In genomic region chr15:39788108-39788507, GRCh38 we compare ENCODE assay signal across 14 cellular contexts. TPM values are rescaled to one million over a fixed set of nuclear protein-coding genes. Genes with fewer than 3 reads are reported as not detected.
A peak's percentile ranks its signal among the peaks of the same experiment; 100 is the strongest.
DNase-seq lines count a peak whose midpoint lies in the region; ATAC-seq and TF ChIP-seq lines count a peak whose summit lies in the region.
"Had no signal": no experiment of that assay in that cellular context is flagged by ENCODE, and none has a peak within 500 bp of the region (broad histone marks: within the 10 kb centered on the region; RNA-seq: fewer than 3 reads in every experiment).

No MANE protein-coding gene starts in this region.

- DNase-seq in activated T-cell treated with anti-CD3 and anti-CD28 coated beads, Interleukin-2, amount 50 U/mL, for 24 hours = no peak
- no peak for DNase-seq in activated T-cell treated with anti-CD3 and anti-CD28 coated beads for 4 hours
- DNase-seq in cardiac fibroblast (ENCODE audit: low read depth in 2 of 2) = peak; percentile 44 to 54
- DNase-seq in smooth muscle cell (lab: John Stamatoyannopoulos, UW; ENCODE audit: unreplicated experiment) = no peak
- DNase-seq in superior temporal gyrus (ENCODE audit: extremely low spot score) = no peak
- DNase-seq in NCI-H1417 (lab: John Stamatoyannopoulos, UW) = no peak
- DNase-seq in erythroblast (lab: John Stamatoyannopoulos, UW) = no peak
- DNase-seq: hippocampal formation, mammary epithelial cell, NCI-H2171, PC-9, testis had no signal

- H3F3A ChIP-seq in smooth muscle cell (ENCODE audit: low read depth) = peaks cover 9% of the 10 kb centered on the region

- no peaks in the 10 kb centered on the region for H3K9me3 ChIP-seq in smooth muscle cell (replicated peaks; ENCODE audit: low read depth)
- H3K9me3 ChIP-seq: testis had no signal

- H3K27me3 Mint-ChIP-seq in activated T-cell treated with anti-CD3 and anti-CD28 coated beads, Interleukin-2, amount 50 U/mL, for 24 hours = no peaks in the 10 kb centered on the region
- H3K27me3 Mint-ChIP-seq: IgD-negative memory B cell had no signal

- peak overlapping the region; percentile 9 for H3K9ac ChIP-seq in smooth muscle cell (ENCODE audit: low read depth)

- no peak for TF ChIP-seq CTCF in cardiac fibroblast (IDR thresholded peaks at IDR 0.05; ENCODE audit: low read depth, low read length)
- no peak for TF ChIP-seq CTCF in smooth muscle cell (IDR thresholded peaks at IDR 0.05; ENCODE audit: borderline replicate concordance, insufficient read depth, poor library complexity, severe bottlenecking)

- no peaks in the 10 kb centered on the region for H3K27me3 ChIP-seq in smooth muscle cell (ENCODE audit: low read depth)
- H3K27me3 ChIP-seq: testis had no signal

- H3K36me3 ChIP-seq in smooth muscle cell (ENCODE audit: low read depth) = no peaks in the 10 kb centered on the region

- peaks cover 51% of the 10 kb centered on the region for H3K4me1 Mint-ChIP-seq in activated T-cell treated with anti-CD3 and anti-CD28 coated beads, Interleukin-2, amount 50 U/mL, for 24 hours (ENCODE audit: low read depth)

- H3K4me3 ChIP-seq in cardiac fibroblast (replicated peaks in 1 of 2; ENCODE audit: low read depth in 2 of 2, low read length in 2 of 2) (no peak overlapping the region), smooth muscle cell (no peak overlapping the region)
- H3K4me3 ChIP-seq: PC-9, testis had no signal

- H3K27ac Mint-ChIP-seq in activated T-cell treated with anti-CD3 and anti-CD28 coated beads, Interleukin-2, amount 50 U/mL, for 24 hours = peak overlapping the region; percentile 68
- H3K27ac Mint-ChIP-seq: IgD-negative memory B cell had no signal

- 70% methylated on average over 4 of the region's 4 CpGs for WGBS in smooth muscle cell (ENCODE audit: low lambda C conversion rate)

- H3K4me2 ChIP-seq in smooth muscle cell = no peak overlapping the region
- H3K4me2 ChIP-seq: PC-9 had no signal

- H3K4me1 ChIP-seq in smooth muscle cell (ENCODE audit: low read depth) = peaks cover 14% of the 10 kb centered on the region
- H3K4me1 ChIP-seq: testis had no signal

- TF ChIP-seq POLR2A in erythroblast (IDR thresholded peaks at IDR 0.05; ENCODE audit: low read length) = no peak

- ATAC-seq in HG02870 (IDR thresholded peaks at IDR 0.05; ENCODE audit: unreplicated experiment) = peak; percentile 48

- no peaks in the 10 kb centered on the region for H3K9me3 Mint-ChIP-seq in activated T-cell treated with anti-CD3 and anti-CD28 coated beads, Interleukin-2, amount 50 U/mL, for 24 hours
- H3K9me3 Mint-ChIP-seq: IgD-negative memory B cell had no signal

- H2AFZ ChIP-seq in smooth muscle cell (ENCODE audit: low read depth) = no peak overlapping the region
- H2AFZ ChIP-seq: PC-9 had no signal

- peaks cover 13% of the 10 kb centered on the region for H3K36me3 Mint-ChIP-seq in activated T-cell treated with anti-CD3 and anti-CD28 coated beads, Interleukin-2, amount 50 U/mL, for 24 hours (ENCODE audit: low read depth)
- H3K36me3 Mint-ChIP-seq: IgD-negative memory B cell had no signal

- H3K27ac ChIP-seq in smooth muscle cell (ENCODE audit: low read depth) = no peak overlapping the region
- H3K27ac ChIP-seq: PC-9, testis had no signal

- H4K20me1 ChIP-seq in smooth muscle cell (ENCODE audit: low read depth) = no peaks in the 10 kb centered on the region

- H3K4me3 Mint-ChIP-seq in activated T-cell treated with anti-CD3 and anti-CD28 coated beads, Interleukin-2, amount 50 U/mL, for 24 hours = no peak overlapping the region
- H3K4me3 Mint-ChIP-seq: IgD-negative memory B cell had no signal

- H3K79me2 ChIP-seq in smooth muscle cell (ENCODE audit: low read depth) = peaks cover 4% of the 10 kb centered on the region

RNA-seq across cellular contexts. Expression of gene FSIP1, which starts 5.5 kb away (rescaled TPM):
- total RNA-seq in smooth muscle cell = 0.13 and 2.8 TPM in 2 replicates
- 0.43 and 0.59 TPM in 2 replicates for polyA plus RNA-seq in smooth muscle cell

Comparison
In these comparisons a context has a peak if more than half of its experiments do, and no peak if none do; other contexts are left out.
1. DNase-seq: peak in cardiac fibroblast (2 of 2); none in activated T-cell treated with anti-CD3 and anti-CD28 coated beads, Interleukin-2, amount 50 U/mL, for 24 hours (single experiment), activated T-cell treated with anti-CD3 and anti-CD28 coated beads for 4 hours (single experiment), smooth muscle cell (single experiment), superior temporal gyrus (single experiment), NCI-H1417 (0 of 3) and erythroblast (0 of 2).